ENCODE assay signal across 26 cellular contexts in the genomic region with DNA sequence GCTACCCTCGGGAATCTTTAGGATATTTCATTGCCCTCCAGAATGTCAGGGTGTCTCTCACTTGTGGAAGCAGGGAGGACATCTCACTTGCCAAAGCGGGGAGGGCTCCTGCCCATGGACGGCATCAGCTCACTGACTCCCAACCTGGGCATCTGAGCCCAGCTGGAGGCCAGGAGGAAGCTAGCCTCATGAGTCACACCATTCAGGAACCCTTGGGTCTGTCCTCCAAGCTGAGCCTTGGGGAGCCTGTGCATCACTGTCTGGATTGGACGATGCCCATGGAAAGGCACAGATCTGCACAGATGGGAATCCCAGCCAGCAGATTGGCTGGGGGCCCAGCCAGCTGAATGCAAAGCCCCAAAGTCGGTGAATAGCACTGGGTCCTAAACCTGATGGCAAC. TPM values are rescaled to one million over a fixed set of nuclear protein-coding genes. Genes with fewer than 3 reads are reported as not detected.
"Had no signal": no experiment of that assay in that cellular context is flagged by ENCODE, and none has a peak within 500 bp of the region (broad histone marks: within the 10 kb centered on the region; RNA-seq: fewer than 3 reads in every experiment).

No MANE protein-coding gene starts in this region.

- H3K9me3 Mint-ChIP-seq: activated naive CD4-positive, alpha-beta T cell treated with anti-CD3 and anti-CD28 coated beads, Interleukin-2, amount 50 U/mL, for 72 hours; activated T-helper 17 cell treated with anti-CD3 and anti-CD28 coated beads, Interleukin-2, amount 50 U/mL, for 72 hours; T-helper 2 cell treated with Interferon-gamma antibody and Interleukin-4, amounts not matched to agents 5 μg/mL and 100 μg/mL, for 36 hours had no signal

- H3K4me3 ChIP-seq: breast epithelium, coronary artery, esophagus squamous epithelium, gastroesophageal sphincter, lung, tibial artery had no signal

- H3K36me3 Mint-ChIP-seq: activated naive CD4-positive, alpha-beta T cell treated with anti-CD3 and anti-CD28 coated beads, Interleukin-2, amount 50 U/mL, for 72 hours; T-cell had no signal

- H3K9me3 ChIP-seq: breast epithelium had no signal

- ATAC-seq: activated CD8-positive, alpha-beta T cell treated with anti-CD3 and anti-CD28 coated beads, Interleukin-2, amount 10 ng/mL, durations not matched to agents 7 days and 5 days; activated naive CD4-positive, alpha-beta T cell treated with anti-CD3 and anti-CD28 coated beads, Interleukin-2, amount 50 U/mL, for 72 hours; activated T-helper 17 cell treated with anti-CD3 and anti-CD28 coated beads, Interleukin-2, amount 50 U/mL, for 72 hours; gastroesophageal sphincter; stimulated activated naive CD8-positive, alpha-beta T cell treated with anti-CD3 and anti-CD28 coated beads, Interleukin-15, Interleukin-2, amounts not matched to agents 100 U/mL and 50 U/mL, for 24 hours; T-cell had no signal

- H3K4me1 ChIP-seq: breast epithelium, gastroesophageal sphincter, tibial artery had no signal

- H3K4me3 Mint-ChIP-seq: activated CD8-positive, alpha-beta T cell treated with anti-CD3 and anti-CD28 coated beads, Interleukin-2, amount 10 ng/mL, durations not matched to agents 7 days and 5 days; activated T-helper 17 cell treated with anti-CD3 and anti-CD28 coated beads, Interleukin-2, amount 50 U/mL, for 72 hours; endodermal cell; naive B cell; T-cell; T-helper 2 cell treated with Interferon-gamma antibody and Interleukin-4, amounts not matched to agents 5 μg/mL and 100 μg/mL, for 36 hours had no signal

- H3K36me3 ChIP-seq: breast epithelium, esophagus squamous epithelium, gastroesophageal sphincter, tibial artery had no signal

- DNase-seq: activated CD4-positive, alpha-beta T cell treated with anti-CD3 and anti-CD28 coated beads for 1 hour; activated CD4-positive, alpha-beta T cell treated with anti-CD3 and anti-CD28 coated beads, Interleukin-2, amount 50 U/mL, for 1 hour; activated CD8-positive, alpha-beta T cell treated with anti-CD3 and anti-CD28 coated beads, Interleukin-2, amount 10 ng/mL, durations not matched to agents 7 days and 5 days; activated T-cell treated with anti-CD3 and anti-CD28 coated beads, Interleukin-2, amount 50 U/mL, for 1 hour; esophagus squamous epithelium; hypothalamus; naive B cell; occipital lobe; retina; stimulated activated CD4-positive, alpha-beta T cell treated with anti-CD3 and anti-CD28 coated beads, Interleukin-4, amount 100 ng/mL, for 24 hours; stimulated activated naive CD8-positive, alpha-beta T cell treated with anti-CD3 and anti-CD28 coated beads, Interleukin-15, Interleukin-2, amounts not matched to agents 100 U/mL and 50 U/mL, for 24 hours; T-cell had no signal

- H3K27ac ChIP-seq: breast epithelium, coronary artery, esophagus squamous epithelium, gastroesophageal sphincter, tibial artery, VCaP had no signal

- H3K4me1 Mint-ChIP-seq: activated T-helper 17 cell treated with anti-CD3 and anti-CD28 coated beads, Interleukin-2, amount 50 U/mL, for 72 hours; endodermal cell; T-cell had no signal

- H3K27ac Mint-ChIP-seq: activated CD8-positive, alpha-beta T cell treated with anti-CD3 and anti-CD28 coated beads, Interleukin-2, amount 10 ng/mL, durations not matched to agents 7 days and 5 days; activated naive CD4-positive, alpha-beta T cell treated with anti-CD3 and anti-CD28 coated beads, Interleukin-2, amount 50 U/mL, for 72 hours; activated T-helper 17 cell treated with anti-CD3 and anti-CD28 coated beads, Interleukin-2, amount 50 U/mL, for 72 hours; endodermal cell; progenitor cell of endocrine pancreas; T-cell; T-helper 2 cell treated with Interferon-gamma antibody and Interleukin-4, amounts not matched to agents 5 μg/mL and 100 μg/mL, for 36 hours had no signal

RNA-seq across cellular contexts. Expression of a gene that starts 25.2 kb away (rescaled TPM):
- total RNA-seq: activated CD8-positive, alpha-beta T cell treated with anti-CD3 and anti-CD28 coated beads, Interleukin-2, amount 10 ng/mL, durations not matched to agents 7 days and 5 days; activated T-helper 17 cell treated with anti-CD3 and anti-CD28 coated beads, Interleukin-2, amount 50 U/mL, for 72 hours; gastroesophageal sphincter; mesenteric fat pad; occipital lobe; progenitor cell of endocrine pancreas; subcutaneous adipose tissue; urinary bladder had no signal
